ENCODE assay signal across 19 cellular contexts in genomic region chr13:23867027-23867491, GRCh38. TPM values are rescaled to one million over a fixed set of nuclear protein-coding genes. Genes with fewer than 3 reads are reported as not detected.
DNase-seq lines count a peak whose midpoint lies in the region; ATAC-seq, FAIRE-seq and TF ChIP-seq lines count a peak whose summit lies in the region.
"Had no signal": no experiment of that assay in that cellular context is flagged by ENCODE, and none has a peak within 500 bp of the region (broad histone marks: within the 10 kb centered on the region; RNA-seq: fewer than 3 reads in every experiment).

No MANE protein-coding gene starts in this region.

- H3K4me3 Mint-ChIP-seq in astrocyte (ENCODE audit: unreplicated experiment), result no peak overlapping the region
- no peak overlapping the region for H3K4me3 Mint-ChIP-seq in activated CD4-positive, alpha-beta T cell treated with anti-CD3 and anti-CD28 coated beads, Interleukin-2, amount 10 ng/mL, durations not matched to agents 7 days and 5 days
- H3K4me3 Mint-ChIP-seq: activated naive CD8-positive, alpha-beta T cell treated with anti-CD3 and anti-CD28 coated beads, Interleukin-2, amount 10 ng/mL, durations not matched to agents 7 days and 5 days had no signal

- CTCF ChIA-PET in activated CD4-positive, alpha-beta T cell treated with anti-CD3 and anti-CD28 coated beads, Interleukin-2, amount 10 ng/mL, durations not matched to agents 7 days and 5 days (lab: Charles Lee), result no interaction called here

- no peaks in the 10 kb centered on the region for H3K27me3 ChIP-seq in astrocyte (ENCODE audit: insufficient read depth, low read length)
- no peaks in the 10 kb centered on the region for H3K27me3 ChIP-seq in hepatocyte
- no peaks in the 10 kb centered on the region for H3K27me3 ChIP-seq in thyroid gland
- H3K27me3 ChIP-seq: dorsolateral prefrontal cortex, SJSA1 had no signal

- H3K79me2 ChIP-seq in astrocyte (ENCODE audit: insufficient read depth, low read length), result no peaks in the 10 kb centered on the region
- H3K79me2 ChIP-seq in hepatocyte, result no peaks in the 10 kb centered on the region

- H3K4me3 ChIP-seq in astrocyte (ENCODE audit: insufficient read depth, low read depth, low read length) (no peak overlapping the region), hepatocyte (no peak overlapping the region), thyroid gland (replicated peaks in 1 of 3) (no peak overlapping the region)
- H3K4me3 ChIP-seq: dorsolateral prefrontal cortex, lung, SJSA1 had no signal

- 57% methylated on average over 8 of the region's 8 CpGs for WGBS in hepatocyte (ENCODE audit: low lambda C conversion rate, missing lambda C conversion rate)
- 63 to 65% methylated on average over 8 of the region's 8 CpGs for WGBS in thyroid gland, 2 donors

- no peaks in the 10 kb centered on the region for H3K9me2 ChIP-seq in hepatocyte (replicated peaks; ENCODE audit: insufficient read depth)

- H3K36me3 ChIP-seq in astrocyte (ENCODE audit: insufficient read depth, low read length), result peaks cover 2% of the 10 kb centered on the region
- no peaks in the 10 kb centered on the region for H3K36me3 ChIP-seq in hepatocyte (replicated peaks; ENCODE audit: insufficient read depth, low read depth)
- H3K36me3 ChIP-seq in thyroid gland, result no peaks in the 10 kb centered on the region
- H3K36me3 ChIP-seq: SJSA1 had no signal

- H3K9me3 ChIP-seq in astrocyte (ENCODE audit: insufficient read depth, low read depth, low read length) (no peaks in the 10 kb centered on the region), hepatocyte (ENCODE audit: low read depth) (no peaks in the 10 kb centered on the region), thyroid gland (no peaks in the 10 kb centered on the region)
- H3K9me3 ChIP-seq: SJSA1 had no signal

- POLR2A ChIA-PET in activated CD4-positive, alpha-beta T cell treated with anti-CD3 and anti-CD28 coated beads, Interleukin-2, amount 10 ng/mL, durations not matched to agents 7 days and 5 days (lab: Charles Lee), result no interaction called here

- H3K4me2 ChIP-seq in astrocyte (ENCODE audit: low read length) (peak overlapping the region; percentile 29), hepatocyte (no peak overlapping the region)

- no peaks in the 10 kb centered on the region for H4K20me1 ChIP-seq in astrocyte (ENCODE audit: insufficient read depth, low read length)
- no peaks in the 10 kb centered on the region for H4K20me1 ChIP-seq in hepatocyte (ENCODE audit: insufficient read depth, poor library complexity, severe bottlenecking)

- TF ChIP-seq POLR2A in thyroid gland (IDR thresholded peaks at IDR 0.05), result no peak

- H3K9me3 Mint-ChIP-seq in astrocyte (ENCODE audit: unreplicated experiment), result no peaks in the 10 kb centered on the region
- H3K9me3 Mint-ChIP-seq in activated CD4-positive, alpha-beta T cell treated with anti-CD3 and anti-CD28 coated beads, Interleukin-2, amount 10 ng/mL, durations not matched to agents 7 days and 5 days, result no peaks in the 10 kb centered on the region
- H3K9me3 Mint-ChIP-seq: activated naive CD8-positive, alpha-beta T cell treated with anti-CD3 and anti-CD28 coated beads, Interleukin-2, amount 10 ng/mL, durations not matched to agents 7 days and 5 days had no signal

- TF ChIP-seq CTCF in astrocyte (IDR thresholded peaks at IDR 0.05; ENCODE audit: insufficient read depth, low read depth, low read length) (no peak), hepatocyte (IDR thresholded peaks at IDR 0.05; ENCODE audit: poor library complexity) (no peak), thyroid gland (IDR thresholded peaks at IDR 0.05) (no peak)

- H3K27ac ChIP-seq in astrocyte (ENCODE audit: low read depth, low read length) (no peak overlapping the region), hepatocyte (peak overlapping the region; percentile 5), thyroid gland (no peak overlapping the region)
- H3K27ac ChIP-seq: dorsolateral prefrontal cortex, SJSA1 had no signal

- intact Hi-C loops in thyroid gland (cut with DNase I), result no loop called here

- H2AFZ ChIP-seq in astrocyte (ENCODE audit: low read depth, low read length) (peak overlapping the region; percentile 40), hepatocyte (no peak overlapping the region)

- peaks cover 13% of the 10 kb centered on the region for H3K4me1 ChIP-seq in astrocyte (ENCODE audit: insufficient read depth, low read length)
- peaks cover 11% of the 10 kb centered on the region for H3K4me1 ChIP-seq in hepatocyte (ENCODE audit: insufficient read depth)
- no peaks in the 10 kb centered on the region for H3K4me1 ChIP-seq in thyroid gland
- H3K4me1 ChIP-seq: SJSA1 had no signal

- peaks cover 2% of the 10 kb centered on the region for H3K36me3 Mint-ChIP-seq in astrocyte (ENCODE audit: low read depth, unreplicated experiment)
- no peaks in the 10 kb centered on the region for H3K36me3 Mint-ChIP-seq in activated CD4-positive, alpha-beta T cell treated with anti-CD3 and anti-CD28 coated beads, Interleukin-2, amount 10 ng/mL, durations not matched to agents 7 days and 5 days (ENCODE audit: low read depth)
- H3K36me3 Mint-ChIP-seq: activated naive CD8-positive, alpha-beta T cell treated with anti-CD3 and anti-CD28 coated beads, Interleukin-2, amount 10 ng/mL, durations not matched to agents 7 days and 5 days had no signal

- H3K4me1 Mint-ChIP-seq in astrocyte (ENCODE audit: low read depth, unreplicated experiment), result no peaks in the 10 kb centered on the region
- peaks cover 6% of the 10 kb centered on the region for H3K4me1 Mint-ChIP-seq in activated CD4-positive, alpha-beta T cell treated with anti-CD3 and anti-CD28 coated beads, Interleukin-2, amount 10 ng/mL, durations not matched to agents 7 days and 5 days

- no peak for ATAC-seq in GM19452 (IDR thresholded peaks at IDR 0.05; ENCODE audit: unreplicated experiment)
- no peak for ATAC-seq in stimulated activated naive CD8-positive, alpha-beta T cell treated with anti-CD3 and anti-CD28 coated beads, Interleukin-15, Interleukin-2, amounts not matched to agents 100 U/mL and 50 U/mL, for 24 hours

- H3K9ac ChIP-seq in astrocyte (ENCODE audit: low read length), result peak overlapping the region; percentile 35

- H3K27ac Mint-ChIP-seq in astrocyte (ENCODE audit: unreplicated experiment), result no peak overlapping the region
- no peak overlapping the region for H3K27ac Mint-ChIP-seq in activated CD4-positive, alpha-beta T cell treated with anti-CD3 and anti-CD28 coated beads, Interleukin-2, amount 10 ng/mL, durations not matched to agents 7 days and 5 days
- H3K27ac Mint-ChIP-seq: activated naive CD8-positive, alpha-beta T cell treated with anti-CD3 and anti-CD28 coated beads, Interleukin-2, amount 10 ng/mL, durations not matched to agents 7 days and 5 days had no signal

- DNase-seq in NCI-H82 (lab: John Stamatoyannopoulos, UW) (peak; percentile 63), NCI-H82 treated with DMSO at 0.1 percent for 48 hours (lab: John Stamatoyannopoulos, UW; ENCODE audit: unreplicated experiment) (no peak), astrocyte (ENCODE audit: low read depth) (peak; percentile 60), hepatocyte (ENCODE audit: low spot score) (peak; percentile 44), thyroid gland (peak; percentile 24 to 54)
- DNase-seq in activated CD4-positive, alpha-beta T cell treated with anti-CD3 and anti-CD28 coated beads, Interleukin-2, amount 10 ng/mL, durations not matched to agents 7 days and 5 days, result no peak
- no peak for DNase-seq in stimulated activated naive CD8-positive, alpha-beta T cell treated with anti-CD3 and anti-CD28 coated beads, Interleukin-15, Interleukin-2, amounts not matched to agents 100 U/mL and 50 U/mL, for 24 hours
- DNase-seq: ACHN; activated CD8-positive, alpha-beta memory T cell treated with anti-CD3 and anti-CD28 coated beads, Interleukin-2, amount 50 U/mL, for 48 hours; activated naive CD8-positive, alpha-beta T cell treated with anti-CD3 and anti-CD28 coated beads, Interleukin-2, amount 10 ng/mL, durations not matched to agents 7 days and 5 days; DMS 273 treated with DMSO at 0.1 percent for 48 hours; dorsolateral prefrontal cortex; NCI-H2081; nucleus accumbens; stimulated activated CD4-positive, alpha-beta T cell treated with anti-CD3 and anti-CD28 coated beads, Interleukin-12 subunit alpha, Interleukin-12 subunit beta, amount 100 ng/mL, for 4 hours; trophoblast cell had no signal

- no peak for FAIRE-seq in astrocyte (lab: Jason Lieb, UNC)

- no peaks in the 10 kb centered on the region for H3K27me3 Mint-ChIP-seq in astrocyte (ENCODE audit: low read depth, unreplicated experiment)
- H3K27me3 Mint-ChIP-seq in activated CD4-positive, alpha-beta T cell treated with anti-CD3 and anti-CD28 coated beads, Interleukin-2, amount 10 ng/mL, durations not matched to agents 7 days and 5 days, result no peaks in the 10 kb centered on the region
- H3K27me3 Mint-ChIP-seq: activated naive CD8-positive, alpha-beta T cell treated with anti-CD3 and anti-CD28 coated beads, Interleukin-2, amount 10 ng/mL, durations not matched to agents 7 days and 5 days had no signal

RNA-seq across cellular contexts. Expression of gene MIPEP, which starts 22.1 kb away (rescaled TPM):
- total RNA-seq in astrocyte (13.0 and 18.6 TPM in 2 replicates), hepatocyte (17.5 and 19.8 TPM in 2 replicates), thyroid gland (10 to 100 TPM; 17.1 to 27.9 (median 24.1) TPM)
- 17.1 and 19.2 TPM in 2 replicates for polyA plus RNA-seq in hepatocyte
- 1 to 10 TPM; 8.2 to 10.0 TPM for total RNA-seq in activated CD4-positive, alpha-beta T cell treated with anti-CD3 and anti-CD28 coated beads, Interleukin-2, amount 10 ng/mL, durations not matched to agents 7 days and 5 days

RNA-seq across cellular contexts. Expression of gene C1QTNF9B, which starts 30.2 kb away (rescaled TPM):
- not detected in 2 replicates for total RNA-seq in astrocyte
- not detected in 2 replicates for total RNA-seq in hepatocyte
- polyA plus RNA-seq in hepatocyte, result 0.29 and 0.30 TPM in 2 replicates
- total RNA-seq in thyroid gland, result not detected
- not detected for total RNA-seq in activated CD4-positive, alpha-beta T cell treated with anti-CD3 and anti-CD28 coated beads, Interleukin-2, amount 10 ng/mL, durations not matched to agents 7 days and 5 days
- total RNA-seq: activated naive CD8-positive, alpha-beta T cell treated with anti-CD3 and anti-CD28 coated beads, Interleukin-2, amount 10 ng/mL, durations not matched to agents 7 days and 5 days had no signal
- polyA plus RNA-seq: lung had no signal

Comparison
In these comparisons a context has a peak if more than half of its experiments do, and no peak if none do; other contexts are left out.
1. DNase-seq: peak in NCI-H82 (single experiment), astrocyte (single experiment), hepatocyte (single experiment) and thyroid gland (2 of 2); none in NCI-H82 treated with DMSO at 0.1 percent for 48 hours (single experiment), activated CD4-positive, alpha-beta T cell treated with anti-CD3 and anti-CD28 coated beads, Interleukin-2, amount 10 ng/mL, durations not matched to agents 7 days and 5 days (single experiment) and stimulated activated naive CD8-positive, alpha-beta T cell treated with anti-CD3 and anti-CD28 coated beads, Interleukin-15, Interleukin-2, amounts not matched to agents 100 U/mL and 50 U/mL, for 24 hours (single experiment).